21 cellular contexts compared by ENCODE assay signal in genomic region chr11:128643661-128644060, GRCh38. TPM values are rescaled to one million over a fixed set of nuclear protein-coding genes. Genes with fewer than 3 reads are reported as not detected.
A peak's percentile ranks its signal among the peaks of the same experiment; 100 is the strongest.
DNase-seq lines count a peak whose midpoint lies in the region; ATAC-seq and TF ChIP-seq lines count a peak whose summit lies in the region.
"Had no signal": no experiment of that assay in that cellular context is flagged by ENCODE, and none has a peak within 500 bp of the region (broad histone marks: within the 10 kb centered on the region; RNA-seq: fewer than 3 reads in every experiment).

No MANE protein-coding gene starts in this region.

- no peak overlapping the region for H3K18ac ChIP-seq in H9 (ENCODE audit: insufficient read length, low read depth, low read length)

- H3K23me2 ChIP-seq in H9 (ENCODE audit: insufficient read length, low read depth, low read length, poor library complexity, severe bottlenecking) = no peaks in the 10 kb centered on the region

- H3K4me3 Mint-ChIP-seq in H9 = no peak overlapping the region
- H3K4me3 Mint-ChIP-seq: activated CD4-positive, alpha-beta T cell treated with anti-CD3 and anti-CD28 coated beads for 36 hours; activated naive CD4-positive, alpha-beta T cell treated with anti-CD3 and anti-CD28 coated beads, Interleukin-2, amount 10 ng/mL, durations not matched to agents 7 days and 5 days had no signal

- no peaks in the 10 kb centered on the region for H3K79me2 ChIP-seq in DND-41 (ENCODE audit: insufficient read depth, low read length)
- H3K79me2 ChIP-seq in H9 (ENCODE audit: insufficient read depth, low read length) = no peaks in the 10 kb centered on the region
- no peaks in the 10 kb centered on the region for H3K79me2 ChIP-seq in SK-N-SH (ENCODE audit: insufficient read depth)

- H3K27me3 ChIP-seq in DND-41 (ENCODE audit: insufficient read depth, low read length, poor library complexity) (no peaks in the 10 kb centered on the region), H9 (ENCODE audit: insufficient read depth, low read length) (no peaks in the 10 kb centered on the region; the same call in 1 of the 2 replicates), SK-N-SH (ENCODE audit: insufficient read depth) (no peaks in the 10 kb centered on the region), BE2C (no peaks in the 10 kb centered on the region)
- H3K27me3 ChIP-seq: ovary had no signal

- no peak overlapping the region for H4K5ac ChIP-seq in H9 (ENCODE audit: insufficient read length, low read depth, low read length)

- H2AFZ ChIP-seq in DND-41 (ENCODE audit: low read depth, low read length) (no peak overlapping the region), H9 (ENCODE audit: low read length) (peak overlapping the region; percentile 73), SK-N-SH (ENCODE audit: low read depth) (no peak overlapping the region)

- no peak overlapping the region for H3T11ph ChIP-seq in H9 (ENCODE audit: low read length)

- CTCF ChIA-PET in SK-N-SH (lab: Yijun Ruan, JAX) = interaction anchor here (1.0 to 3.0 kb wide), 2 partner anchors 11 to 471 kb away, joined by 3 to 13 read pairs; no protein-coding TSS in a partner anchor

- H3K36me3 Mint-ChIP-seq in H9 (ENCODE audit: insufficient read depth in 1 of 3, low read depth in 3 of 3) = no peaks in the 10 kb centered on the region

- H2BK12ac ChIP-seq in H9 (ENCODE audit: insufficient read length, low read depth, low read length) = no peak overlapping the region

- no peak overlapping the region for H2BK120ac ChIP-seq in H9 (ENCODE audit: low read depth, low read length, poor library complexity, severe bottlenecking)

- no peak overlapping the region for H2BK5ac ChIP-seq in H9 (ENCODE audit: insufficient read length, low read length)

- H3K4me2 ChIP-seq in DND-41 (ENCODE audit: insufficient read depth, low read length) (no peak overlapping the region), H9 (ENCODE audit: insufficient read depth, insufficient read length, low read length) (no peak overlapping the region), SK-N-SH (no peak overlapping the region)

- no peak overlapping the region for H3K56ac ChIP-seq in H9 (ENCODE audit: insufficient read length, low read depth, low read length)

- H4K20me1 ChIP-seq in DND-41 (ENCODE audit: insufficient read depth, low read length) (no peaks in the 10 kb centered on the region), H9 (ENCODE audit: control insufficient read depth, insufficient read depth, insufficient read length) (no peaks in the 10 kb centered on the region), SK-N-SH (ENCODE audit: insufficient read depth) (no peaks in the 10 kb centered on the region)

- POLR2A ChIA-PET in SK-N-SH (lab: Yijun Ruan, JAX) = no interaction called here

- H3K4me1 ChIP-seq in DND-41 (ENCODE audit: insufficient read depth, low read length) (no peaks in the 10 kb centered on the region), H9 (ENCODE audit: insufficient read depth, low read length) (no peaks in the 10 kb centered on the region), SK-N-SH (ENCODE audit: control insufficient read depth in 1 of 2, insufficient read depth in 2 of 2, low read depth in 1 of 2, low read length in 1 of 2) (no peaks in the 10 kb centered on the region), BE2C (no peaks in the 10 kb centered on the region)

- no peaks in the 10 kb centered on the region for H3K9me2 ChIP-seq in SK-N-SH

- no peak overlapping the region for H3K4me3 ChIP-seq in DND-41 (ENCODE audit: low read depth in 1 of 2, low read length in 2 of 2)
- H3K4me3 ChIP-seq in SK-N-SH (ENCODE audit: low read depth in 2 of 2, low read length in 1 of 2) = no peak overlapping the region
- no peak overlapping the region for H3K4me3 ChIP-seq in fibroblast of villous mesenchyme (ENCODE audit: low read depth, low read length)
- H3K4me3 ChIP-seq in BE2C (ENCODE audit: low read depth, low read length) = no peak overlapping the region
- H3K4me3 ChIP-seq: ovary, skin epidermis had no signal

- no peak overlapping the region for H3K27ac ChIP-seq in DND-41 (ENCODE audit: low read length)
- H3K27ac ChIP-seq in H9 (ENCODE audit: insufficient read length, low read depth, low read length) = no peak overlapping the region
- no peak overlapping the region for H3K27ac ChIP-seq in SK-N-SH (ENCODE audit: low read depth in 2 of 2, low read length in 1 of 2)
- H3K27ac ChIP-seq: ovary, skin epidermis had no signal

- H3K27ac Mint-ChIP-seq in H9 = no peak overlapping the region
- H3K27ac Mint-ChIP-seq: activated CD4-positive, alpha-beta T cell treated with anti-CD3 and anti-CD28 coated beads for 36 hours; activated naive CD4-positive, alpha-beta T cell treated with anti-CD3 and anti-CD28 coated beads, Interleukin-2, amount 10 ng/mL, durations not matched to agents 7 days and 5 days had no signal

- no peak overlapping the region for H4K91ac ChIP-seq in H9 (ENCODE audit: insufficient read length, low read depth, low read length)

- WGBS in H9 (ENCODE audit: extremely low coverage, insufficient read length, low lambda C conversion rate) = no CpG with 5 or more reads among the region's 8 CpGs
- 85% methylated on average over 8 of the region's 8 CpGs for WGBS in SK-N-SH (ENCODE audit: low lambda C conversion rate)

- H3K36me3 ChIP-seq in DND-41 (ENCODE audit: insufficient read depth, low read length) = no peaks in the 10 kb centered on the region
- no peaks in the 10 kb centered on the region for H3K36me3 ChIP-seq in SK-N-SH (replicated peaks in 1 of 2; ENCODE audit: control insufficient read depth in 1 of 2, insufficient read depth in 2 of 2, low read length in 1 of 2)
- no peaks in the 10 kb centered on the region for H3K36me3 ChIP-seq in BE2C
- H3K36me3 ChIP-seq: ovary had no signal

- H3K9me3 ChIP-seq in DND-41 (ENCODE audit: insufficient read depth, low read length, severe bottlenecking) = no peaks in the 10 kb centered on the region
- no peaks in the 10 kb centered on the region for H3K9me3 ChIP-seq in H9 (ENCODE audit: control insufficient read depth, low read depth, low read length)
- H3K9me3 ChIP-seq in SK-N-SH = no peaks in the 10 kb centered on the region
- no peaks in the 10 kb centered on the region for H3K9me3 ChIP-seq in BE2C
- H3K9me3 ChIP-seq: ovary had no signal

- H3K14ac ChIP-seq in H9 (ENCODE audit: insufficient read depth, low read length) = no peak overlapping the region

- no peak for TF ChIP-seq EP300 in SK-N-SH (IDR thresholded peaks at IDR 0.05; ENCODE audit: borderline replicate concordance in 1 of 2, low read depth in 1 of 2, low read length in 1 of 2)

- TF ChIP-seq CTCF in DND-41 (IDR thresholded peaks at IDR 0.05; ENCODE audit: borderline replicate concordance, extremely low read depth, low read length, poor library complexity, severe bottlenecking) = no peak
- TF ChIP-seq CTCF in H9 (conservative IDR thresholded peaks at IDR 0.05) = peak; percentile 57
- TF ChIP-seq CTCF in SK-N-SH (IDR thresholded peaks at IDR 0.05) = peak; percentile 13; the same call in 1 of the 2 replicates
- TF ChIP-seq CTCF in fibroblast of villous mesenchyme (IDR thresholded peaks at IDR 0.05; ENCODE audit: insufficient read depth, low read depth, low read length) = peak; percentile 8
- no peak for TF ChIP-seq CTCF in BE2C (IDR thresholded peaks at IDR 0.05; ENCODE audit: low read depth, low read length)

- DNase-seq in DND-41 (no peak), H9 (peak; percentile 73), SK-N-SH (no peak), fibroblast of villous mesenchyme (ENCODE audit: low read depth) (no peak), BE2C (no peak), superior temporal gyrus (ENCODE audit: extremely low spot score) (no peak)
- DNase-seq: activated CD4-positive, alpha-beta T cell treated with anti-CD3 and anti-CD28 coated beads for 36 hours; activated naive CD4-positive, alpha-beta T cell treated with anti-CD3 and anti-CD28 coated beads, Interleukin-2, amount 10 ng/mL, durations not matched to agents 7 days and 5 days; AML-193; dermis blood vessel endothelial cell; left ventricle myocardium superior; NCI-H1930; NCI-H446 treated with DMSO at 0.1 percent for 48 hours; ovary; SHP77 treated with DMSO at 0.1 percent for 48 hours; stimulated activated CD4-positive, alpha-beta T cell treated with anti-CD3 and anti-CD28 coated beads, Interleukin-4, amount 100 ng/mL, for 4 hours; stimulated activated CD8-positive, alpha-beta memory T cell treated with anti-CD3 and anti-CD28 coated beads, Interleukin-4, amount 100 ng/mL, for 48 hours; T-helper 9 cell had no signal

- H3K4me1 Mint-ChIP-seq in H9 = peaks cover 4 to 8% of the 10 kb centered on the region in 2 experiments

- H3K9ac ChIP-seq in DND-41 (ENCODE audit: low read depth, low read length) = no peak overlapping the region
- H3K9ac ChIP-seq in H9 (ENCODE audit: extremely low read depth, insufficient read length, low read length) = no peak overlapping the region
- H3K9ac ChIP-seq in SK-N-SH = no peak overlapping the region

- no peak overlapping the region for H3K23ac ChIP-seq in H9 (ENCODE audit: insufficient read length, low read depth, low read length)

- H2BK20ac ChIP-seq in H9 (ENCODE audit: low read depth, low read length, poor library complexity, severe bottlenecking) = no peak overlapping the region

- no peak overlapping the region for H4K8ac ChIP-seq in H9 (replicated peaks; ENCODE audit: insufficient read length, low read depth, low read length)

- peak; percentile 49; the same call in 2 of the 3 replicates for ATAC-seq in DND-41 (ENCODE audit: insufficient read depth, low read depth)
- no peak for ATAC-seq in GM18909 (IDR thresholded peaks at IDR 0.05; ENCODE audit: poor library complexity, unreplicated experiment)
- no peak for ATAC-seq in HG02798 (IDR thresholded peaks at IDR 0.05; ENCODE audit: poor library complexity, unreplicated experiment)
- ATAC-seq: activated CD4-positive, alpha-beta T cell treated with anti-CD3 and anti-CD28 coated beads for 36 hours; left ventricle myocardium superior had no signal

- no peak overlapping the region for H2AK5ac ChIP-seq in H9 (ENCODE audit: insufficient read length, low read length)

- TF ChIP-seq RAD21 in SK-N-SH (IDR thresholded peaks at IDR 0.05; ENCODE audit: low read length) = no peak

- H3K4ac ChIP-seq in H9 (ENCODE audit: low read depth, low read length) = no peak overlapping the region

- no peak overlapping the region for H2BK15ac ChIP-seq in H9 (ENCODE audit: low read depth, low read length)

- peaks cover 8% of the 10 kb centered on the region for H3K27me3 Mint-ChIP-seq in H9 (ENCODE audit: low read depth)
- H3K27me3 Mint-ChIP-seq: activated CD4-positive, alpha-beta T cell treated with anti-CD3 and anti-CD28 coated beads for 36 hours had no signal

- H3F3A ChIP-seq in SK-N-SH (replicated peaks; ENCODE audit: insufficient read depth) = no peaks in the 10 kb centered on the region

- no peaks in the 10 kb centered on the region for H3K79me1 ChIP-seq in H9 (ENCODE audit: insufficient read depth, low read depth, low read length, poor library complexity, severe bottlenecking)

- H3K9me3 Mint-ChIP-seq in H9 = no peaks in the 10 kb centered on the region; a peak in 1 of 5 replicates

RNA-seq across cellular contexts. Expression of gene FLI1, which starts 50.2 kb away (rescaled TPM):
- 0.24 and 0.66 TPM in 2 replicates for total RNA-seq in H9 (2021)
- polyA plus RNA-seq in SK-N-SH (2012; rRNA removed) = 14.7 and 16.7 TPM in 2 replicates
- 6.6 and 9.8 TPM in 2 replicates for polyA plus RNA-seq in SK-N-SH (2012; cell fraction: cytosol; rRNA removed)
- 10.6 and 13.2 TPM in 2 replicates for polyA plus RNA-seq in SK-N-SH (2012; cell fraction: nucleus; rRNA removed)
- total RNA-seq in fibroblast of villous mesenchyme = 6.9 and 10.6 TPM in 2 replicates
- 2.7 TPM for polyA plus RNA-seq in BE2C (2012; ENCODE audit: insufficient read depth, insufficient read length, low read depth)

RNA-seq across cellular contexts. Expression of gene ETS1, which starts 56.3 kb away (rescaled TPM):
- total RNA-seq in H9 (2021) (29.0 and 29.9 TPM in 2 replicates), fibroblast of villous mesenchyme (80.2 and 95.0 TPM in 2 replicates)
- 14.5 and 17.4 TPM in 2 replicates for polyA plus RNA-seq in SK-N-SH (2012; rRNA removed)
- polyA plus RNA-seq in SK-N-SH (2012; cell fraction: cytosol; rRNA removed) = 14.8 and 15.5 TPM in 2 replicates
- polyA plus RNA-seq in SK-N-SH (2012; cell fraction: nucleus; rRNA removed) = 11.9 and 17.6 TPM in 2 replicates
- 23.4 TPM for polyA plus RNA-seq in BE2C (2012; ENCODE audit: insufficient read depth, insufficient read length, low read depth)

Comparison
In these comparisons a context has a peak if more than half of its experiments do, and no peak if none do; other contexts are left out.
1. CTCF ChIP-seq: peak in H9 (single experiment), SK-N-SH (single experiment) and fibroblast of villous mesenchyme (single experiment); none in DND-41 (single experiment) and BE2C (single experiment).